In genomic region chr12:102592134-102592533, GRCh38 we compare ENCODE assay signal across 9 cellular contexts.
"Had no signal": no experiment of that assay in that cellular context is flagged by ENCODE, and none has a peak within 500 bp of the region (broad histone marks: within the 10 kb centered on the region; RNA-seq: fewer than 3 reads in every experiment).

No MANE protein-coding gene starts in this region.

- H3K9ac ChIP-seq: GM23248, KMS-11 had no signal

- H2AFZ ChIP-seq: GM23248 had no signal

- DNase-seq: GM23248, GOT3, H7, HFFc6, KBM-7 had no signal

- H3K4me1 ChIP-seq: HAP-1 had no signal

- H3K9me3 ChIP-seq: HAP-1 had no signal

- H3K4me2 ChIP-seq: KMS-11 had no signal

- H3K4me3 ChIP-seq: GM23248, HAP-1 had no signal

- H3K36me3 ChIP-seq: HAP-1 had no signal

- H3K27ac ChIP-seq: GM23248, KMS-11 had no signal

- FAIRE-seq: HTR-8/SVneo had no signal

- ATAC-seq: HCT116 had no signal
